ENCODE assay signal across 26 cellular contexts in the genomic region with DNA sequence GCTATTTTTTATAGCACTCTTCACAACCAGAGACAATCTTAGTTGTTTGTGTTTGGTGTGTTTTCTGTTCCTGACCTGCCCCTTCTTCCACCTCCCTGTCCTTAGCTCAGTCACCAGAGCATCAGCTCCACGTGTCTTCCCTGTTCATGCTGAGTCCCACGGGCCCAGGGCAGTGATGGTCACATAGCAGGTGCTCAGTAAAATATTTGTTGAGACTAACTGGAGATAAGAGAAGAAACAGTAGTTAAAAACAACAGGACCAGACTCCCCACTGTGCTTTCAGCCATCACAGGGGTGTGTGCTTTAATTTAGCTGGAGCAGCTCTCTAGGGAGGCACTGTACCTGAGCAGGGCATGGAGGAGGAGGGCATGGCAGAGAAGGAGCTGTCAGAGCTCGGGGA.
"Had no signal": no experiment of that assay in that cellular context is flagged by ENCODE, and none has a peak within 500 bp of the region (broad histone marks: within the 10 kb centered on the region; RNA-seq: fewer than 3 reads in every experiment).

No MANE protein-coding gene starts in this region.

- H3K27me3 Mint-ChIP-seq: memory B cell; stimulated activated memory B cell treated with anti-CD40 and anti-IgM and Interleukin-4, amounts not matched to agents 10 μg/mL and 1 μg/mL and 100 μg/mL, for 72 hours had no signal

- H3K9me3 Mint-ChIP-seq: natural killer cell treated with Interleukin-12 subunit alpha and Interleukin-12 subunit beta and Interleukin-15 and Interleukin-18, amount 100 ng/mL, for 72 hours; type B pancreatic cell had no signal

- H3K4me1 ChIP-seq: psoas muscle, sigmoid colon, uterus had no signal

- H3K4me1 Mint-ChIP-seq: immature natural killer cell; memory B cell; naive B cell; stimulated activated memory B cell treated with anti-CD40 and anti-IgM and Interleukin-4, amounts not matched to agents 10 μg/mL and 1 μg/mL and 100 μg/mL, for 72 hours had no signal

- DNase-seq: effector CD8-positive, alpha-beta T cell; hypothalamus; immature natural killer cell; mucosa of descending colon; naive B cell; psoas muscle; right cardiac atrium; sigmoid colon; stimulated activated CD4-positive, alpha-beta T cell treated with anti-CD3 and anti-CD28 coated beads, Interleukin-4, amount 100 ng/mL, for 4 hours; stimulated activated naive CD8-positive, alpha-beta T cell treated with anti-CD3 and anti-CD28 coated beads, Interleukin-15, Interleukin-2, amounts not matched to agents 100 U/mL and 50 U/mL, for 24 hours; substantia nigra; testis; tibial artery; uterus had no signal

- H3K27me3 ChIP-seq: sigmoid colon, testis, tibial artery, uterus had no signal

- H3K36me3 Mint-ChIP-seq: immature natural killer cell; mesothelial cell of epicardium; naive B cell; stimulated activated memory B cell treated with anti-CD40 and anti-IgM and Interleukin-4, amounts not matched to agents 10 μg/mL and 1 μg/mL and 100 μg/mL, for 72 hours; type B pancreatic cell had no signal

- H3K36me3 ChIP-seq: sigmoid colon, tibial artery, uterus had no signal

- H3K27ac ChIP-seq: psoas muscle, sigmoid colon, testis, tibial artery, uterus had no signal

- FAIRE-seq: colon, endothelial cell of umbilical vein, frontal cortex, keratinocyte had no signal

- H3K9me3 ChIP-seq: mucosa of descending colon, psoas muscle, sigmoid colon, testis, tibial artery, uterus had no signal

- ATAC-seq: mucosa of descending colon; natural killer cell treated with Interleukin-12 subunit alpha and Interleukin-12 subunit beta and Interleukin-15 and Interleukin-18, amount 100 ng/mL, for 72 hours; psoas muscle; right cardiac atrium; stimulated activated memory B cell treated with anti-CD40 and anti-IgM and Interleukin-4, amounts not matched to agents 10 μg/mL and 1 μg/mL and 100 μg/mL, for 72 hours; stimulated activated naive CD8-positive, alpha-beta T cell treated with anti-CD3 and anti-CD28 coated beads, Interleukin-15, Interleukin-2, amounts not matched to agents 100 U/mL and 50 U/mL, for 24 hours had no signal

- H3K27ac Mint-ChIP-seq: dendritic cell treated with granulocyte-macrophage colony-stimulating factor and Interleukin-4, amounts not matched to agents 40 ng/mL and 50 ng/mL, for 4 days; immature natural killer cell; memory B cell; mesothelial cell of epicardium; naive B cell; natural killer cell treated with Interleukin-12 subunit alpha and Interleukin-12 subunit beta and Interleukin-15 and Interleukin-18, amount 100 ng/mL, for 72 hours; stimulated activated memory B cell treated with anti-CD40 and anti-IgM and Interleukin-4, amounts not matched to agents 10 μg/mL and 1 μg/mL and 100 μg/mL, for 72 hours; type B pancreatic cell had no signal

- H3K4me3 Mint-ChIP-seq: dendritic cell treated with granulocyte-macrophage colony-stimulating factor and Interleukin-4, amounts not matched to agents 40 ng/mL and 50 ng/mL, for 4 days; immature natural killer cell; memory B cell; mesothelial cell of epicardium; naive B cell; natural killer cell treated with Interleukin-12 subunit alpha and Interleukin-12 subunit beta and Interleukin-15 and Interleukin-18, amount 100 ng/mL, for 72 hours; neural crest cell; stimulated activated memory B cell treated with anti-CD40 and anti-IgM and Interleukin-4, amounts not matched to agents 10 μg/mL and 1 μg/mL and 100 μg/mL, for 72 hours; type B pancreatic cell had no signal

- H3K4me3 ChIP-seq: lung, mucosa of descending colon, psoas muscle, sigmoid colon, testis, tibial artery, uterus had no signal
